Comparison of ENCODE assay signal across 36 cellular contexts in the genomic region with DNA sequence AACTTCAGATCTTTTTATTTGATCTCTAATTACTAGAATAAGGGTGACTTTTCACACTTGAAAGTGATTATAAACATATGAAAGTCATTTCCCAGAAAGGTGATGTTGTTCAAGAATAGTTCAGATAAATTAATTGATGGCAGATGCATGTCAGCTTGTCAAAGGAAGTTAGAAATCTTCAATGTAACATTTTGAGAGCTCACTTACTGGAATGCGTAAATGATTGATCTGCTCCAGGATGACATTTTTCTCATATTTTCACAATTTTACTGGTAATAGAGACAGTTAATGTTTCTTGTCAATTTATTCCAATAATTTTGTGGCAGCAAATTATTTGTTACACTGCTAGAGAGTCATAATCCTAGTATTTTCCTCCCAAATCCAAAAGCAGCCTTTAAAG.
"Had no signal": no experiment of that assay in that cellular context is flagged by ENCODE, and none has a peak within 500 bp of the region (broad histone marks: within the 10 kb centered on the region; RNA-seq: fewer than 3 reads in every experiment).

No MANE protein-coding gene starts in this region.

- H3K36me3 ChIP-seq: MG63 had no signal

- H3K27me3 ChIP-seq: MG63 had no signal

- DNase-seq: Karpas-422, Kasumi-1, MG63, MM.1S, MV-4-11, NCI-H1048, NCI-H1092, NCI-H1092 treated with DMSO at 0.1 percent for 48 hours, NCI-H1105, NCI-H1105 treated with DMSO at 0.1 percent for 48 hours, NCI-H1417, NCI-H1417 treated with DMSO at 0.1 percent for 48 hours, NCI-H1436, NCI-H1436 treated with DMSO at 0.1 percent for 48 hours, NCI-H146, NCI-H1694, NCI-H1694 treated with DMSO at 0.1 percent for 48 hours, NCI-H187, NCI-H187 treated with DMSO at 0.1 percent for 48 hours, NCI-H1930, NCI-H2029, NCI-H2029 treated with DMSO at 0.1 percent for 48 hours, NCI-H2081, NCI-H2081 treated with DMSO at 0.1 percent for 48 hours, NCI-H2107, NCI-H2171, NCI-H2171 treated with DMSO at 0.1 percent for 48 hours, NCI-H2227 treated with DMSO at 0.1 percent for 48 hours, NCI-H226, NCI-H345, NCI-H446, NCI-H446 treated with DMSO at 0.1 percent for 48 hours, NCI-H510A, NCI-H510A treated with DMSO at 0.1 percent for 48 hours, NCI-H524 had no signal

- H3K4me3 ChIP-seq: MG63 had no signal

- H3K9ac ChIP-seq: KMS-11 had no signal

- H3K9me3 ChIP-seq: MG63 had no signal

- H3K27ac ChIP-seq: KMS-11 had no signal

- H3K4me2 ChIP-seq: KMS-11 had no signal
